14 cellular contexts compared by ENCODE assay signal in the genomic region with DNA sequence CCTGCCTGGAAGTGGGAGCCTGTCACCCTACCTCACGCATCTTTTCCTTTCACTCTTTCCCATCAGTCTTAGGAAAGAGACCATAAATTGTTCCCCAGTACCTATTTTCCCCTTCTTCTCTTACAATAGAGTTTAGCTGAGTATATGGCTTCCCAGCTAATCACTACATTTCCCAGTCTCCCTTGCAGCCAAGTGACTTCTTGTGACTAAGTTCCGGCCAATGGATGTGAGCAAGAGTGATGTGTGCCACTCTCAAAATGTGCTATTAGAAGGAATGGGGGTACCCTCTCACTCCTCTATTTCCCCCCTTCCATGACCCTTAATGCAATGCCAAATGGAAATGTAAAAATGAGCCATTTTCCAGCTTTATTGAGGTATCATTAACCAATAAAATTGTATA.
DNase-seq lines count a peak whose midpoint lies in the region; ATAC-seq, FAIRE-seq and TF ChIP-seq lines count a peak whose summit lies in the region.
"Had no signal": no experiment of that assay in that cellular context is flagged by ENCODE, and none has a peak within 500 bp of the region (broad histone marks: within the 10 kb centered on the region; RNA-seq: fewer than 3 reads in every experiment).

No MANE protein-coding gene starts in this region.

- no peak for TF ChIP-seq RAD21 in Ishikawa (IDR thresholded peaks at IDR 0.05; ENCODE audit: low read depth)

- ATAC-seq in HG03342 (IDR thresholded peaks at IDR 0.05; ENCODE audit: unreplicated experiment) = no peak
- ATAC-seq: CD8-positive, alpha-beta T cell; HCT116 had no signal

- DNase-seq in RKO (ENCODE audit: low spot score) (peak; percentile 75), urothelium cell line (ENCODE audit: low spot score) (no peak), NCI-H1930 (lab: John Stamatoyannopoulos, UW) (no peak)
- DNase-seq: Calu3; CD8-positive, alpha-beta T cell; DMS79 treated with DMSO at 0.1 percent for 48 hours; GF-D8; GOT3; H7; IMR-90; KG1 had no signal

- peak; percentile 42 for FAIRE-seq in urothelium cell line (lab: Jason Lieb, UNC)

- no peak for TF ChIP-seq EP300 in Ishikawa (IDR thresholded peaks at IDR 0.05; ENCODE audit: borderline replicate concordance)

TF ChIP-seq in Ishikawa, 13 proteins besides CTCF, POLR2A, EP300 and RAD21:
- TF ChIP-seq FOXM1 (IDR thresholded peaks at IDR 0.05; ENCODE audit: borderline replicate concordance, low read depth) = no peak
- TF ChIP-seq REST (IDR thresholded peaks at IDR 0.05; ENCODE audit: low read depth) = no peak
- TF ChIP-seq CREB1 (IDR thresholded peaks at IDR 0.05; ENCODE audit: low read depth) = no peak
- no peak for TF ChIP-seq CEBPB (IDR thresholded peaks at IDR 0.05)
- TF ChIP-seq NFIC (IDR thresholded peaks at IDR 0.05) = no peak
- 0 out of 2 replicates have a peak, but pooled peaks have one; percentile 4 for TF ChIP-seq USF1 (IDR thresholded peaks at IDR 0.05)
- TF ChIP-seq YY1 (IDR thresholded peaks at IDR 0.05; ENCODE audit: low read depth) = no peak
